Comparison of ENCODE assay signal across 8 cellular contexts in the genomic region with DNA sequence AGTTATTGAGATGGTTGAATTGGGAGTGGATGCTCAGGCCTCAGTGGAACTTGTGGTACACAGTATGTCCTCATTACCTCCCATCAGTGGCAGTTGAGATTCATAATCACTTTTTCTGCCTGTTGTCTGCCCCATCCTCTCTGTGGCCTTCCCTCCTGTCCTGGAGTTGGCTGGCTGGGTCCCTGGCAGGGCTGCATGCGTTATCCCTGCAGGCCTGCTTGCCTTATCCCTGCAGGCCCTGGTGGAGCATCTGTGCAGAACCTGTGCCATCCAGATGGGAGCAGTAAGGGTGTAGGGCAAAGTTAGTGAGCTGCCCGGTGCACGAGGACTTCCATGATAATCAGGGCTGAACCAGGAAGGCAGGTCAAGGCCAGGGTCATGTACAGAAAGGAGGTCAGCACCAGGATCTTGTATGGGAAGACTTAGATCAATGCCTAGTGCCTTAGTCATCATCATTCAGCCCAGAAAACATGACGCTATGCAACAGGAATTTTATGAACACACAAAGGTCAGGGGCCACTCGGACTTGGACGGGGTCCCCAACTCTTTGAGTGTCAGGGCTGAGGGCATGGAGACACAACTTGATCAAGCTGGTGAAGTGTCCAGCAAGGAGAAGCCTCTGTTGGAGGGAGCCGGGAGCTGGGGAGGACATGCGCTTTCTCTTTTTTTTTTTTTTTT. TPM values are rescaled to one million over a fixed set of nuclear protein-coding genes. Genes with fewer than 3 reads are reported as not detected.
DNase-seq lines count a peak whose midpoint lies in the region; ATAC-seq, FAIRE-seq and TF ChIP-seq lines count a peak whose summit lies in the region.

No MANE protein-coding gene starts in this region.

- H3K27me3 ChIP-seq in adrenal gland (no peaks in the 10 kb centered on the region), thymus (ENCODE audit: control insufficient read depth, insufficient read depth) (no peaks in the 10 kb centered on the region)

- no peak overlapping the region for H3K9ac ChIP-seq in kidney (ENCODE audit: low read length in 2 of 2)

- TF ChIP-seq CTCF in adrenal gland (IDR thresholded peaks at IDR 0.05) = peak in 2 of 6 experiments; percentile 11 to 28
- TF ChIP-seq CTCF in kidney (IDR thresholded peaks at IDR 0.05; ENCODE audit: borderline replicate concordance, extremely low read depth, insufficient read depth) = no peak

- H3K9me3 Mint-ChIP-seq in T-helper 1 cell treated with Interleukin-12 subunit alpha and Interleukin-12 subunit beta and Interleukin-4 antibody, amounts not matched to agents 30 μg/mL and 1 μg/mL, for 36 hours = no peaks in the 10 kb centered on the region

- H3K27ac Mint-ChIP-seq in T-helper 1 cell treated with Interleukin-12 subunit alpha and Interleukin-12 subunit beta and Interleukin-4 antibody, amounts not matched to agents 30 μg/mL and 1 μg/mL, for 36 hours = peak overlapping the region; percentile 70

- intact Hi-C loops in adrenal gland (cut with DNase I) = no loop called here
- intact Hi-C loops in kidney (cut with DNase I) = no loop called here

- TF ChIP-seq POLR2A in adrenal gland (IDR thresholded peaks at IDR 0.05) = no peak

- H3K36me3 ChIP-seq in adrenal gland (replicated peaks in 1 of 2) (no peaks in the 10 kb centered on the region), kidney (ENCODE audit: control insufficient read depth in 1 of 2, insufficient read depth in 2 of 2, low read length in 2 of 2) (no peaks in the 10 kb centered on the region), thymus (ENCODE audit: control insufficient read depth, insufficient read depth) (peaks cover 19% of the 10 kb centered on the region)

- no peak for FAIRE-seq in kidney (lab: Jason Lieb, UNC)

- H3K4me1 ChIP-seq in adrenal gland (replicated peaks in 1 of 2) (peaks cover 8 to 38% of the 10 kb centered on the region in 2 donors), kidney (ENCODE audit: control insufficient read depth in 1 of 2, insufficient read depth in 1 of 2, low read depth in 1 of 2, low read length in 2 of 2) (peaks cover 6% of the 10 kb centered on the region in 2 donors), thymus (ENCODE audit: control insufficient read depth, insufficient read depth, low read length) (peaks cover 4% of the 10 kb centered on the region)

- DNase-seq in T-helper 1 cell = no peak
- peak; percentile 67 to 94 (median 87) for DNase-seq in adrenal gland
- peak; percentile 82 for DNase-seq in kidney
- DNase-seq in NCI-H2107 treated with DMSO at 0.1 percent for 48 hours (lab: John Stamatoyannopoulos, UW; ENCODE audit: unreplicated experiment) = no peak

- peaks cover 42% of the 10 kb centered on the region for H3K4me1 Mint-ChIP-seq in T-helper 1 cell treated with Interleukin-12 subunit alpha and Interleukin-12 subunit beta and Interleukin-4 antibody, amounts not matched to agents 30 μg/mL and 1 μg/mL, for 36 hours (ENCODE audit: low read depth)

- ATAC-seq in GM19324 (IDR thresholded peaks at IDR 0.05; ENCODE audit: low FRiP score, unreplicated experiment) (no peak), GM19455 (IDR thresholded peaks at IDR 0.05; ENCODE audit: unreplicated experiment) (no peak)

- no peaks in the 10 kb centered on the region for H3K27me3 Mint-ChIP-seq in T-helper 1 cell treated with Interleukin-12 subunit alpha and Interleukin-12 subunit beta and Interleukin-4 antibody, amounts not matched to agents 30 μg/mL and 1 μg/mL, for 36 hours (ENCODE audit: low read depth)

- no peaks in the 10 kb centered on the region for H3K9me3 ChIP-seq in adrenal gland (replicated peaks in 1 of 3)
- no peaks in the 10 kb centered on the region for H3K9me3 ChIP-seq in kidney (ENCODE audit: control insufficient read depth in 1 of 2, low read length in 2 of 2)
- H3K9me3 ChIP-seq in thymus (ENCODE audit: control insufficient read depth) = no peaks in the 10 kb centered on the region

- 25 to 55% (median 34%) methylated on average over 7 to 8 of the region's 8 CpGs for WGBS in adrenal gland, 4 donors
- WGBS in thymus = 97% methylated on average over 8 of the region's 8 CpGs

- H3K4me3 ChIP-seq in adrenal gland = no peak overlapping the region
- no peak overlapping the region for H3K4me3 ChIP-seq in kidney (ENCODE audit: low read length in 2 of 2)
- no peak overlapping the region for H3K4me3 ChIP-seq in thymus (ENCODE audit: low read length)

- H3K27ac ChIP-seq in adrenal gland (peak overlapping the region in 4 of 5 donors; percentile 45 to 83 (median 60)), kidney (ENCODE audit: low read depth in 2 of 2, low read length in 2 of 2) (no peak overlapping the region), thymus (ENCODE audit: low read depth) (peak overlapping the region; percentile 18)

- no peak overlapping the region for H3K4me3 Mint-ChIP-seq in T-helper 1 cell treated with Interleukin-12 subunit alpha and Interleukin-12 subunit beta and Interleukin-4 antibody, amounts not matched to agents 30 μg/mL and 1 μg/mL, for 36 hours

- peaks cover 28% of the 10 kb centered on the region for H3K36me3 Mint-ChIP-seq in T-helper 1 cell treated with Interleukin-12 subunit alpha and Interleukin-12 subunit beta and Interleukin-4 antibody, amounts not matched to agents 30 μg/mL and 1 μg/mL, for 36 hours (ENCODE audit: low read depth)

RNA-seq across cellular contexts. Expression of a gene that starts 47.2 kb away (rescaled TPM):
- total RNA-seq in adrenal gland = 10 to 100 TPM; 23.2 to 38.8 (median 31.3) TPM
- polyA plus RNA-seq in adrenal gland = 10 to 100 TPM; 12.4 to 21.7 (median 13.1) TPM
- total RNA-seq in kidney = 29.7 TPM
- polyA plus RNA-seq in kidney (ENCODE audit: insufficient read depth, low read depth, low replicate concordance) = 4.6 TPM
- 18.1 TPM for polyA plus RNA-seq in thymus

Comparison
In these comparisons a context has a peak if more than half of its experiments do, and no peak if none do; other contexts are left out.
1. DNase-seq: peak in adrenal gland (7 of 7) and kidney (single experiment); none in T-helper 1 cell (0 of 5) and NCI-H2107 treated with DMSO at 0.1 percent for 48 hours (single experiment).
2. H3K27ac ChIP-seq: peak in adrenal gland (4 of 5) and thymus (single experiment); none in kidney (0 of 2).